ENCODE assay signal across 15 cellular contexts in genomic region chr11:128774593-128774992, GRCh38.
DNase-seq lines count a peak whose midpoint lies in the region; ATAC-seq and TF ChIP-seq lines count a peak whose summit lies in the region.
"Had no signal": no experiment of that assay in that cellular context is flagged by ENCODE, and none has a peak within 500 bp of the region (broad histone marks: within the 10 kb centered on the region; RNA-seq: fewer than 3 reads in every experiment).

No MANE protein-coding gene starts in this region.

- no peak overlapping the region for H3K27ac ChIP-seq in CD4-positive, CD25-positive, alpha-beta regulatory T cell (ENCODE audit: insufficient read depth, low read length, poor library complexity, severe bottlenecking)
- no peak overlapping the region for H3K27ac ChIP-seq in CD8-positive, alpha-beta T cell (ENCODE audit: low read depth, low read length)
- H3K27ac ChIP-seq in H9 (ENCODE audit: insufficient read length, low read depth, low read length), result no peak overlapping the region
- H3K27ac ChIP-seq: BLaER1, Peyer's patch had no signal

- POLR2A ChIA-PET in CD8-positive, alpha-beta T cell (lab: Charles Lee), result no interaction called here

- no peak overlapping the region for H3K4me2 ChIP-seq in H9 (ENCODE audit: insufficient read depth, insufficient read length, low read length)
- H3K4me2 ChIP-seq: BLaER1 had no signal

- TF ChIP-seq POLR2A in lower leg skin (IDR thresholded peaks at IDR 0.05), result no peak

- H3K14ac ChIP-seq in H9 (ENCODE audit: insufficient read depth, low read length), result no peak overlapping the region

- no peak overlapping the region for H3K18ac ChIP-seq in H9 (ENCODE audit: insufficient read length, low read depth, low read length)

- peak overlapping the region in 1 of 4 donors; percentile 8 for H3K4me3 Mint-ChIP-seq in CD4-positive, CD25-positive, alpha-beta regulatory T cell
- H3K4me3 Mint-ChIP-seq in CD8-positive, alpha-beta T cell, result no peak overlapping the region
- H3K4me3 Mint-ChIP-seq in natural killer cell treated with Interleukin-12 subunit alpha and Interleukin-12 subunit beta and Interleukin-15 and Interleukin-18, amount 100 ng/mL, for 72 hours, result no peak overlapping the region
- H3K4me3 Mint-ChIP-seq in H9, result no peak overlapping the region

- no peak for ATAC-seq in CD4-positive, CD25-positive, alpha-beta regulatory T cell (ENCODE audit: low read depth in 2 of 2)
- ATAC-seq in CD8-positive, alpha-beta T cell, result no peak
- ATAC-seq in natural killer cell treated with Interleukin-12 subunit alpha and Interleukin-12 subunit beta and Interleukin-15 and Interleukin-18, amount 100 ng/mL, for 72 hours, result no peak
- ATAC-seq: HCT116 had no signal

- no peaks in the 10 kb centered on the region for H3K27me3 Mint-ChIP-seq in CD4-positive, CD25-positive, alpha-beta regulatory T cell
- H3K27me3 Mint-ChIP-seq in CD8-positive, alpha-beta T cell (ENCODE audit: low read depth), result no peaks in the 10 kb centered on the region
- no peaks in the 10 kb centered on the region for H3K27me3 Mint-ChIP-seq in natural killer cell treated with Interleukin-12 subunit alpha and Interleukin-12 subunit beta and Interleukin-15 and Interleukin-18, amount 100 ng/mL, for 72 hours
- peaks cover 28% of the 10 kb centered on the region for H3K27me3 Mint-ChIP-seq in H9 (ENCODE audit: low read depth)

- no peak for TF ChIP-seq CTCF in CD8-positive, alpha-beta T cell (IDR thresholded peaks at IDR 0.05)
- no peak for TF ChIP-seq CTCF in lower leg skin (IDR thresholded peaks at IDR 0.05)
- TF ChIP-seq CTCF in H9 (conservative IDR thresholded peaks at IDR 0.05), result no peak

- no peak overlapping the region for H2AK5ac ChIP-seq in H9 (ENCODE audit: insufficient read length, low read length)

- peaks cover 62% of the 10 kb centered on the region for H3K36me3 Mint-ChIP-seq in CD4-positive, CD25-positive, alpha-beta regulatory T cell
- H3K36me3 Mint-ChIP-seq in CD8-positive, alpha-beta T cell, result peaks cover 96% of the 10 kb centered on the region
- H3K36me3 Mint-ChIP-seq in natural killer cell treated with Interleukin-12 subunit alpha and Interleukin-12 subunit beta and Interleukin-15 and Interleukin-18, amount 100 ng/mL, for 72 hours, result peaks cover 50% of the 10 kb centered on the region
- H3K36me3 Mint-ChIP-seq in H9 (ENCODE audit: insufficient read depth in 1 of 3, low read depth in 3 of 3), result no peaks in the 10 kb centered on the region; a peak in 1 of 7 replicates

- CTCF ChIA-PET in CD8-positive, alpha-beta T cell (lab: Charles Lee), result interaction anchor here (1.4 to 3.9 kb wide), 4 partner anchors 17 to 617 kb away, joined by 5 to 25 read pairs (median 12); no protein-coding TSS in a partner anchor

- no peaks in the 10 kb centered on the region for H3K9me3 Mint-ChIP-seq in CD4-positive, CD25-positive, alpha-beta regulatory T cell
- no peaks in the 10 kb centered on the region for H3K9me3 Mint-ChIP-seq in CD8-positive, alpha-beta T cell
- no peaks in the 10 kb centered on the region for H3K9me3 Mint-ChIP-seq in natural killer cell treated with Interleukin-12 subunit alpha and Interleukin-12 subunit beta and Interleukin-15 and Interleukin-18, amount 100 ng/mL, for 72 hours
- H3K9me3 Mint-ChIP-seq in H9, result no peaks in the 10 kb centered on the region; a peak in 1 of 5 replicates

- peak overlapping the region in 2 of 3 donors; percentile 42 to 79 for H3K27ac Mint-ChIP-seq in CD4-positive, CD25-positive, alpha-beta regulatory T cell
- peak overlapping the region; percentile 37 for H3K27ac Mint-ChIP-seq in CD8-positive, alpha-beta T cell
- peak overlapping the region; percentile 59 to 62 for H3K27ac Mint-ChIP-seq in natural killer cell treated with Interleukin-12 subunit alpha and Interleukin-12 subunit beta and Interleukin-15 and Interleukin-18, amount 100 ng/mL, for 72 hours
- no peak overlapping the region; a peak in 1 of 7 replicates for H3K27ac Mint-ChIP-seq in H9

- H3K9ac ChIP-seq in H9 (ENCODE audit: extremely low read depth, insufficient read length, low read length), result no peak overlapping the region
- H3K9ac ChIP-seq: BLaER1 had no signal

- H3K23me2 ChIP-seq in H9 (ENCODE audit: insufficient read length, low read depth, low read length, poor library complexity, severe bottlenecking), result no peaks in the 10 kb centered on the region

- H3K4me1 Mint-ChIP-seq in CD4-positive, CD25-positive, alpha-beta regulatory T cell, result peaks cover 15 to 51% (median 34%) of the 10 kb centered on the region in 4 donors
- H3K4me1 Mint-ChIP-seq in CD8-positive, alpha-beta T cell (ENCODE audit: low read depth), result peaks cover 65% of the 10 kb centered on the region
- peaks cover 53% of the 10 kb centered on the region in 2 donors for H3K4me1 Mint-ChIP-seq in natural killer cell treated with Interleukin-12 subunit alpha and Interleukin-12 subunit beta and Interleukin-15 and Interleukin-18, amount 100 ng/mL, for 72 hours (ENCODE audit: low read depth in 2 of 2)
- peaks cover 26 to 29% of the 10 kb centered on the region in 2 experiments for H3K4me1 Mint-ChIP-seq in H9

- no peak overlapping the region for H2BK12ac ChIP-seq in H9 (ENCODE audit: insufficient read length, low read depth, low read length)

- H3K4ac ChIP-seq in H9 (ENCODE audit: low read depth, low read length), result no peak overlapping the region

- no peak overlapping the region for H3K23ac ChIP-seq in H9 (ENCODE audit: insufficient read length, low read depth, low read length)

- no peak overlapping the region for H2BK15ac ChIP-seq in H9 (ENCODE audit: low read depth, low read length)

- H3K4me3 ChIP-seq in CD4-positive, CD25-positive, alpha-beta regulatory T cell (ENCODE audit: low read depth, low read length), result no peak overlapping the region
- no peak overlapping the region for H3K4me3 ChIP-seq in CD8-positive, alpha-beta T cell (ENCODE audit: low read depth, low read length)
- no peak overlapping the region for H3K4me3 ChIP-seq in lower leg skin (ENCODE audit: low read depth, poor library complexity, severe bottlenecking)
- H3K4me3 ChIP-seq: BLaER1, Peyer's patch had no signal

- H3T11ph ChIP-seq in H9 (ENCODE audit: low read length), result no peak overlapping the region

- DNase-seq in CD4-positive, CD25-positive, alpha-beta regulatory T cell, result no peak
- no peak for DNase-seq in CD8-positive, alpha-beta T cell
- peak; percentile 33 to 57 for DNase-seq in dermis microvascular lymphatic vessel endothelial cell (ENCODE audit: low read depth in 2 of 2)
- DNase-seq in natural killer cell treated with Interleukin-12 subunit alpha and Interleukin-12 subunit beta and Interleukin-15 and Interleukin-18, amount 100 ng/mL, for 72 hours (ENCODE audit: low spot score), result no peak
- no peak for DNase-seq in lower leg skin (ENCODE audit: low spot score in 2 of 2)
- no peak for DNase-seq in activated CD4-positive, alpha-beta T cell treated with anti-CD3 and anti-CD28 coated beads, Interleukin-2, amount 50 U/mL, for 4 hours
- no peak for DNase-seq in H9
- DNase-seq: DMS79 treated with DMSO at 0.1 percent for 48 hours, NCI-H1417 treated with DMSO at 0.1 percent for 48 hours, NCI-H2029 treated with DMSO at 0.1 percent for 48 hours, NCI-H510A treated with DMSO at 0.1 percent for 48 hours, Peyer's patch, SHP77 had no signal

- H3K79me1 ChIP-seq in H9 (ENCODE audit: insufficient read depth, low read depth, low read length, poor library complexity, severe bottlenecking), result no peaks in the 10 kb centered on the region

- no peak overlapping the region for H4K8ac ChIP-seq in H9 (replicated peaks; ENCODE audit: insufficient read length, low read depth, low read length)

- H3K79me2 ChIP-seq in H9 (ENCODE audit: insufficient read depth, low read length), result no peaks in the 10 kb centered on the region

- H3K9me3 ChIP-seq in CD4-positive, CD25-positive, alpha-beta regulatory T cell (ENCODE audit: control insufficient read depth in 2 of 2, low read length in 2 of 2), result no peaks in the 10 kb centered on the region
- H3K9me3 ChIP-seq in CD8-positive, alpha-beta T cell (ENCODE audit: low read length), result no peaks in the 10 kb centered on the region
- no peaks in the 10 kb centered on the region for H3K9me3 ChIP-seq in H9 (ENCODE audit: control insufficient read depth, low read depth, low read length)
- H3K9me3 ChIP-seq: BLaER1, Peyer's patch had no signal

- H4K20me1 ChIP-seq in H9 (ENCODE audit: control insufficient read depth, insufficient read depth, insufficient read length), result no peaks in the 10 kb centered on the region

- H3K27me3 ChIP-seq in CD4-positive, CD25-positive, alpha-beta regulatory T cell (ENCODE audit: control insufficient read depth, insufficient read depth, low read length), result no peaks in the 10 kb centered on the region
- no peaks in the 10 kb centered on the region for H3K27me3 ChIP-seq in CD8-positive, alpha-beta T cell (ENCODE audit: insufficient read depth, low read length)
- H3K27me3 ChIP-seq in H9 (ENCODE audit: insufficient read depth, low read length), result peaks cover 2% of the 10 kb centered on the region; the same call in 1 of the 2 replicates
- H3K27me3 ChIP-seq: BLaER1, Peyer's patch had no signal

- no peak overlapping the region for H2BK20ac ChIP-seq in H9 (ENCODE audit: low read depth, low read length, poor library complexity, severe bottlenecking)

- WGBS in lower leg skin, 2 donors, result 81 to 82% methylated on average over 6 of the region's 6 CpGs
- no CpG with 5 or more reads among the region's 6 CpGs for WGBS in H9 (ENCODE audit: extremely low coverage, insufficient read length, low lambda C conversion rate)

- intact Hi-C loops in CD8-positive, alpha-beta T cell (cut with DNase I, micrococcal nuclease), result no loop called here
- intact Hi-C loops in lower leg skin (cut with DNase I; ENCODE audit: low total_unique reads), result no loop called here

- H3K4me1 ChIP-seq in CD4-positive, CD25-positive, alpha-beta regulatory T cell (ENCODE audit: control insufficient read depth, insufficient read depth, low read length, poor library complexity, severe bottlenecking), result peaks cover 19% of the 10 kb centered on the region
- peaks cover 35% of the 10 kb centered on the region for H3K4me1 ChIP-seq in CD8-positive, alpha-beta T cell (ENCODE audit: insufficient read depth, low read length)
- H3K4me1 ChIP-seq in H9 (ENCODE audit: insufficient read depth, low read length), result no peaks in the 10 kb centered on the region; the same call in 1 of the 2 replicates

- no peak overlapping the region for H4K5ac ChIP-seq in H9 (ENCODE audit: insufficient read length, low read depth, low read length)

- H2BK120ac ChIP-seq in H9 (ENCODE audit: low read depth, low read length, poor library complexity, severe bottlenecking), result no peak overlapping the region

- no peak overlapping the region for H2BK5ac ChIP-seq in H9 (ENCODE audit: insufficient read length, low read length)

- peaks cover 94% of the 10 kb centered on the region for H3K36me3 ChIP-seq in CD4-positive, CD25-positive, alpha-beta regulatory T cell (ENCODE audit: control insufficient read depth, insufficient read depth, low read length)
- H3K36me3 ChIP-seq in CD8-positive, alpha-beta T cell (ENCODE audit: insufficient read depth, low read length), result peaks cover 64% of the 10 kb centered on the region

- no peak overlapping the region for H4K91ac ChIP-seq in H9 (ENCODE audit: insufficient read length, low read depth, low read length)

- H3K56ac ChIP-seq in H9 (ENCODE audit: insufficient read length, low read depth, low read length), result no peak overlapping the region

- H2AFZ ChIP-seq in H9 (ENCODE audit: low read length), result no peak overlapping the region

Comparison
In these comparisons a context has a peak if more than half of its experiments do, and no peak if none do; other contexts are left out.
1. DNase-seq: peak in dermis microvascular lymphatic vessel endothelial cell (2 of 2); none in CD4-positive, CD25-positive, alpha-beta regulatory T cell (0 of 3), CD8-positive, alpha-beta T cell (0 of 7), natural killer cell treated with Interleukin-12 subunit alpha and Interleukin-12 subunit beta and Interleukin-15 and Interleukin-18, amount 100 ng/mL, for 72 hours (single experiment), lower leg skin (0 of 2), activated CD4-positive, alpha-beta T cell treated with anti-CD3 and anti-CD28 coated beads, Interleukin-2, amount 50 U/mL, for 4 hours (0 of 2) and H9 (single experiment).
2. H3K27ac Mint-ChIP-seq: peak in CD4-positive, CD25-positive, alpha-beta regulatory T cell (2 of 3), CD8-positive, alpha-beta T cell (single experiment) and natural killer cell treated with Interleukin-12 subunit alpha and Interleukin-12 subunit beta and Interleukin-15 and Interleukin-18, amount 100 ng/mL, for 72 hours (2 of 2); none in H9 (0 of 3).